Comparison of ENCODE assay signal across 11 cellular contexts in the genomic region with DNA sequence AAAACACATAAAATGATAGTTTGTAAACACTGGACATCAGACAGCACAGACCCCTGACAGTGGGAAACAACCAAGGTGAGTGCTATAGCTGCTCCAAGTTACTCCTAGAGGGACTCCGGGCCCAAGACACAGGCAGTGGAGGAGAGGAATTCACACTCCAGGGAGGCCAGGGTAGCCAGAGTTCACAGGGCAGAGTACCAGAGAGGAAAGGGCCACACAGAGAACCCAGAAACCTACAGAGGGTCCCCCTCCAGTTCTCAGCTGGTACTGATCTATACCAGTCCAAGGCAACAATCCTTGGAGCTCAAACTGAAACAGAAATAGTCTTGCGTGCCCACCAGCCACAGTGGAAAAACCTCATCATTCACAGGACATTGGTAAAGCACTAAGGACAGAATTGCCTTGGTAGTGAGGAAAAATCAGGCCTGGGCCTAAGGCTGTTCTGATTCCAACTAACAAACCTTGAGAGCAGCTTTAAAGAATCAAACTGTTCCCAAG. TPM values are rescaled to one million over a fixed set of nuclear protein-coding genes. Genes with fewer than 3 reads are reported as not detected.
DNase-seq lines count a peak whose midpoint lies in the region; ATAC-seq and TF ChIP-seq lines count a peak whose summit lies in the region.
"Had no signal": no experiment of that assay in that cellular context is flagged by ENCODE, and none has a peak within 500 bp of the region (broad histone marks: within the 10 kb centered on the region; RNA-seq: fewer than 3 reads in every experiment).

No MANE protein-coding gene starts in this region.

- peaks cover 32% of the 10 kb centered on the region for H3K36me3 ChIP-seq in mesodermal cell (ENCODE audit: control insufficient read depth, insufficient read depth, low read length)
- H3K36me3 ChIP-seq in thoracic aorta = no peaks in the 10 kb centered on the region

- H3K9me3 ChIP-seq in mesodermal cell (ENCODE audit: control insufficient read depth, low read length) (peaks cover 17% of the 10 kb centered on the region), thoracic aorta (no peaks in the 10 kb centered on the region)

- POLR2A ChIA-PET in GM10248 (lab: Yijun Ruan, JAX) = no interaction called here

- ATAC-seq in thoracic aorta (ENCODE audit: insufficient number of reproducible peaks, low FRiP score, low read depth) (no peak), HG02763 (IDR thresholded peaks at IDR 0.05; ENCODE audit: unreplicated experiment) (no peak)

- H3K27ac ChIP-seq in mesodermal cell (ENCODE audit: low read depth, low read length, severe bottlenecking) (peak overlapping the region; percentile 96), thoracic aorta (peak overlapping the region; percentile 82 to 89)

- 65 to 82% methylated on average over 1 to 2 of the region's 2 CpGs for WGBS in mesodermal cell (ENCODE audit: insufficient coverage in 2 of 2), 2 experiments

- CTCF ChIA-PET in GM10248 (lab: Yijun Ruan, JAX) = interaction anchor here (0.7 to 2.6 kb wide), 6 partner anchors 8 to 182 kb away, joined by 3 to 10 read pairs (median 3); a partner anchor contains a TSS

- H3K27me3 ChIP-seq in thoracic aorta (replicated peaks; ENCODE audit: insufficient read depth) = no peaks in the 10 kb centered on the region

- H3K4me3 ChIP-seq in mesodermal cell (ENCODE audit: extremely low read depth, insufficient read depth, low read length, poor library complexity, severe bottlenecking) (no peak overlapping the region), thoracic aorta (peak overlapping the region; percentile 4)

- TF ChIP-seq CTCF in thoracic aorta (IDR thresholded peaks at IDR 0.05) = no peak
- TF ChIP-seq CTCF in GM10248 (IDR thresholded peaks at IDR 0.05; ENCODE audit: control extremely low read depth, extremely low read depth, low read depth, missing control alignments) = no peak

- H3K4me1 ChIP-seq in mesodermal cell (ENCODE audit: control insufficient read depth, insufficient read depth, low read length, poor library complexity, severe bottlenecking) (peaks cover 50% of the 10 kb centered on the region), thoracic aorta (ENCODE audit: control insufficient read depth in 1 of 2, low read depth in 2 of 2) (peaks cover 43 to 64% of the 10 kb centered on the region in 2 donors)

- DNase-seq in RPMI7951 (ENCODE audit: low read depth) (peak; percentile 57), dermis microvascular lymphatic vessel endothelial cell (ENCODE audit: low read depth in 2 of 2) (peak; percentile 25 to 48), thoracic aorta (ENCODE audit: low spot score) (no peak), NCI-H1105 treated with DMSO at 0.1 percent for 48 hours (lab: John Stamatoyannopoulos, UW) (no peak), GM10248 (ENCODE audit: extremely low spot score) (no peak)
- no peak for DNase-seq in activated CD4-positive, alpha-beta T cell treated with anti-CD3 and anti-CD28 coated beads for 4 hours
- DNase-seq: DMS79 treated with DMSO at 0.1 percent for 48 hours, NCI-H2029 treated with DMSO at 0.1 percent for 48 hours had no signal

RNA-seq across cellular contexts. Expression of a gene that starts 7.6 kb away (rescaled TPM):
- 11.5 TPM in 2 replicates for total RNA-seq in RPMI7951 (2014; rRNA removed; shearing (Covaris generic))
- total RNA-seq in dermis microvascular lymphatic vessel endothelial cell (5.1 and 7.5 TPM in 2 replicates), thoracic aorta (10 to 100 TPM; 23.0 to 32.7 TPM)
- polyA plus RNA-seq in mesodermal cell (2013, experiment 1 of 2) = 18.3 TPM
- 15.0 TPM for polyA plus RNA-seq in mesodermal cell (2013, experiment 2 of 2)

RNA-seq across cellular contexts. Expression of a gene that starts 49.7 kb away (rescaled TPM):
- total RNA-seq in RPMI7951 (2014; rRNA removed; shearing (Covaris generic)) = 0.39 TPM in 1 of 2 replicates, not detected in the other
- total RNA-seq in dermis microvascular lymphatic vessel endothelial cell = not detected in 2 replicates
- polyA plus RNA-seq in mesodermal cell (2013, experiment 1 of 2) = not detected
- not detected for polyA plus RNA-seq in mesodermal cell (2013, experiment 2 of 2)
- total RNA-seq in thoracic aorta = 1 to 10 TPM; 1.8 to 4.3 TPM
- total RNA-seq: renal cortical epithelial cell had no signal

RNA-seq across cellular contexts. Expression of a gene that starts 51.4 kb away (rescaled TPM):
- not detected in 2 replicates for total RNA-seq in RPMI7951 (2014; rRNA removed; shearing (Covaris generic))
- total RNA-seq in dermis microvascular lymphatic vessel endothelial cell (not detected in 2 replicates), thoracic aorta (1 to 10 TPM in 1 of 2 donors, not detected in 1; 1.6 TPM)
- polyA plus RNA-seq in mesodermal cell (2013, experiment 1 of 2) = not detected
- not detected for polyA plus RNA-seq in mesodermal cell (2013, experiment 2 of 2)
- total RNA-seq: renal cortical epithelial cell had no signal

Comparison
In these comparisons a context has a peak if more than half of its experiments do, and no peak if none do; other contexts are left out.
1. DNase-seq: peak in RPMI7951 (single experiment) and dermis microvascular lymphatic vessel endothelial cell (2 of 2); none in thoracic aorta (single experiment), activated CD4-positive, alpha-beta T cell treated with anti-CD3 and anti-CD28 coated beads for 4 hours (0 of 2), NCI-H1105 treated with DMSO at 0.1 percent for 48 hours (single experiment) and GM10248 (single experiment).